ENCODE assay signal across 8 cellular contexts in the genomic region with DNA sequence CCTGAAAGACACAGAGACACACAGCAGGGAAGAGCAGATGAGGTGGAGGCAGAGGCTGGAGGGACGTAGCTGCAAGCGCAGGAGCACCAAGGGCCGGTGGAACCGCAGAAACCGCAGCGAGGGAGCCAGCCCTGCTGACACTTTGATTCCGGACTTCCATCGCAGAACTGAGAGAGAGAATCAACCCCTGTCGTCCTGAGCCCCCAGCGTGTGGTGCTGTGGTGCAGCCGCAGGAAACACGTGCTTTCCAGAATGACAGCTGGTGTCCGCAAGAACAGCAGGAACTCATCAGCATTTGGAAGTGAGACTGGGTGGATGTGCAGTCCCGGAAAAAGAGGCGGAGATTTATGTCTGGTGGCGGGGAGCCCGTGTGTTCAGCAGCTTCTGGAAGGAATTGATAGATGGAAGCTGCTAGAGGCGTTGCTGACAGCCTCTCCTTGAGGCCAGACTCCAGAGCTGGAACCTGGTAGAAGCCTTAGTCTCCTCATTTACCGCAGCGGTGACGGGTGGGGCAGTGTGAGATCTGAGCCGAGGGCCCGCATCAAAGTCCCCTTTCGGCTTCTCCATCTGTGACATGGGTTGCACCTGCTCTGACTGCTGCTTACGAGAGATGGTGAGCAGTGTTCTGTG. TPM values are rescaled to one million over a fixed set of nuclear protein-coding genes. Genes with fewer than 3 reads are reported as not detected.
DNase-seq lines count a peak whose midpoint lies in the region; ATAC-seq, FAIRE-seq and TF ChIP-seq lines count a peak whose summit lies in the region.

No MANE protein-coding gene starts in this region.

- TF ChIP-seq CTCF in Panc1 (IDR thresholded peaks at IDR 0.05) = no peak
- TF ChIP-seq CTCF in fibroblast of pulmonary artery (IDR thresholded peaks at IDR 0.05; ENCODE audit: low read length, missing control alignments) = peak; percentile 21
- peak in 1 of 3 experiments; percentile 22 for TF ChIP-seq CTCF in nephron (IDR thresholded peaks at IDR 0.05; ENCODE audit: unreplicated experiment in 3 of 3)
- TF ChIP-seq CTCF in thyroid gland (IDR thresholded peaks at IDR 0.05) = peak in 1 of 6 experiments; percentile 16

- no peak overlapping the region for H3K27ac ChIP-seq in Panc1 (ENCODE audit: low read length)
- no peak overlapping the region for H3K27ac ChIP-seq in thyroid gland

- peak; percentile 61 for ATAC-seq in Panc1

- BruUV-seq in Panc1 (replicated peaks; lab: Mats Ljungman, UMichigan) = no TSS peak

- H3K4me1 ChIP-seq in Panc1 (ENCODE audit: control insufficient read depth, insufficient read depth, low read length) (no peaks in the 10 kb centered on the region), thyroid gland (peaks cover 0 to 13% of the 10 kb centered on the region in 2 donors)

- intact Hi-C loops in Panc1 (cut with micrococcal nuclease; ENCODE audit: unreplicated experiment) (no loop called here), thyroid gland (cut with DNase I) (no loop called here)
- intact Hi-C loops in activated T-helper 2 cell treated with anti-CD3 and anti-CD28 coated beads, Interferon-gamma antibody, Interleukin-2, Interleukin-4, amounts not matched to agents 10 μg/mL and 5 μg/mL and 100 μg/mL, durations not matched to agents 14 hours and 24 hours and 36 hours (cut with micrococcal nuclease) = no loop called here

- FAIRE-seq in GM19239 (lab: Jason Lieb, UNC) = peak; percentile 99

- no peaks in the 10 kb centered on the region; the same call in 1 of the 2 replicates for H3K9me3 ChIP-seq in Panc1 (ENCODE audit: control insufficient read depth, insufficient read depth, low read depth, low read length)
- no peaks in the 10 kb centered on the region for H3K9me3 ChIP-seq in thyroid gland

- peaks cover 21% of the 10 kb centered on the region for H3K27me3 Mint-ChIP-seq in activated T-helper 2 cell treated with anti-CD3 and anti-CD28 coated beads, Interferon-gamma antibody, Interleukin-2, Interleukin-4, amounts not matched to agents 10 μg/mL and 5 μg/mL and 100 μg/mL, durations not matched to agents 14 hours and 24 hours and 36 hours (ENCODE audit: low read depth)
- H3K27me3 Mint-ChIP-seq in nephron (ENCODE audit: low read depth) = peaks cover 22% of the 10 kb centered on the region

- H3K27ac Mint-ChIP-seq in activated T-helper 2 cell treated with anti-CD3 and anti-CD28 coated beads, Interferon-gamma antibody, Interleukin-2, Interleukin-4, amounts not matched to agents 10 μg/mL and 5 μg/mL and 100 μg/mL, durations not matched to agents 14 hours and 24 hours and 36 hours = no peak overlapping the region
- H3K27ac Mint-ChIP-seq in nephron = peak overlapping the region; percentile 7 to 63 (median 24)

- no peaks in the 10 kb centered on the region for H3K36me3 Mint-ChIP-seq in activated T-helper 2 cell treated with anti-CD3 and anti-CD28 coated beads, Interferon-gamma antibody, Interleukin-2, Interleukin-4, amounts not matched to agents 10 μg/mL and 5 μg/mL and 100 μg/mL, durations not matched to agents 14 hours and 24 hours and 36 hours (ENCODE audit: low read depth)
- H3K36me3 Mint-ChIP-seq in nephron (ENCODE audit: low read depth) = peaks cover 13% of the 10 kb centered on the region

- no peak for TF ChIP-seq POLR2A in thyroid gland (IDR thresholded peaks at IDR 0.05)

- H3K27me3 ChIP-seq in Panc1 (ENCODE audit: control insufficient read depth, insufficient read depth, low read length) (no peaks in the 10 kb centered on the region), thyroid gland (no peaks in the 10 kb centered on the region)

- DNase-seq in AG08395 (ENCODE audit: low spot score) (peak; percentile 93), GM19239 (ENCODE audit: insufficient read length, low spot score) (peak; percentile 62), HT1080 (ENCODE audit: low read depth) (peak; percentile 91), Panc1 (ENCODE audit: low read depth, low spot score) (no peak), fibroblast of pulmonary artery (ENCODE audit: low read depth) (peak; percentile 90), thyroid gland (peak; percentile 40 to 54)
- peak; percentile 58 for DNase-seq in activated T-helper 2 cell treated with anti-CD3 and anti-CD28 coated beads, Interferon-gamma antibody, Interleukin-2, Interleukin-4, amounts not matched to agents 10 μg/mL and 5 μg/mL and 100 μg/mL, durations not matched to agents 14 hours and 24 hours and 36 hours (ENCODE audit: low spot score)

- in situ Hi-C loops in Panc1 (cut with HindIII; ENCODE audit: low pct_unique_long_range_greater_than_20kb, low sequenced_read_pairs) = no loop called here

- CTCF ChIA-PET in Panc1 (lab: Charles Lee) = no interaction called here

- POLR2A ChIA-PET in Panc1 (lab: Charles Lee) = interaction anchor here (0.6 kb wide), 1 partner anchor 128 kb away, joined by 5 read pairs; no protein-coding TSS in a partner anchor

- H3K4me3 Mint-ChIP-seq in activated T-helper 2 cell treated with anti-CD3 and anti-CD28 coated beads, Interferon-gamma antibody, Interleukin-2, Interleukin-4, amounts not matched to agents 10 μg/mL and 5 μg/mL and 100 μg/mL, durations not matched to agents 14 hours and 24 hours and 36 hours (ENCODE audit: low read depth) = peak overlapping the region; percentile 70
- peak overlapping the region; percentile 35 to 69 (median 56) for H3K4me3 Mint-ChIP-seq in nephron

- H3K36me3 ChIP-seq in Panc1 (ENCODE audit: control insufficient read depth, insufficient read depth, low read length) (no peaks in the 10 kb centered on the region), thyroid gland (no peaks in the 10 kb centered on the region)

- peaks cover 16% of the 10 kb centered on the region for H3K4me1 Mint-ChIP-seq in activated T-helper 2 cell treated with anti-CD3 and anti-CD28 coated beads, Interferon-gamma antibody, Interleukin-2, Interleukin-4, amounts not matched to agents 10 μg/mL and 5 μg/mL and 100 μg/mL, durations not matched to agents 14 hours and 24 hours and 36 hours (ENCODE audit: low read depth)
- peaks cover 21% of the 10 kb centered on the region for H3K4me1 Mint-ChIP-seq in nephron

- 16 to 22% methylated on average over 20 to 23 of the region's 25 CpGs for WGBS in thyroid gland, 2 donors

- H3K9me3 Mint-ChIP-seq in activated T-helper 2 cell treated with anti-CD3 and anti-CD28 coated beads, Interferon-gamma antibody, Interleukin-2, Interleukin-4, amounts not matched to agents 10 μg/mL and 5 μg/mL and 100 μg/mL, durations not matched to agents 14 hours and 24 hours and 36 hours = peaks cover 14% of the 10 kb centered on the region
- peaks cover 13% of the 10 kb centered on the region for H3K9me3 Mint-ChIP-seq in nephron

- H3K4me3 ChIP-seq in Panc1 (ENCODE audit: low read depth in 2 of 2, low read length in 2 of 2) (peak overlapping the region; percentile 3 to 24; a peak in 2 of 4 replicates), fibroblast of pulmonary artery (replicated peaks; ENCODE audit: low read depth, low read length) (peak overlapping the region; percentile 20), thyroid gland (replicated peaks in 1 of 3) (no peak overlapping the region)

RNA-seq across cellular contexts. Expression of gene KLC1, which starts 21.9 kb away (rescaled TPM):
- 123 and 163 TPM in 2 replicates for total RNA-seq in HT1080 (2014; rRNA removed; shearing (Covaris generic))
- 142 and 175 TPM in 2 replicates for polyA plus RNA-seq in HT1080 (2015; cell fraction: cytosol; rRNA removed)
- 296 and 347 TPM in 2 replicates for polyA plus RNA-seq in HT1080 (2015; cell fraction: nucleus; rRNA removed)
- 98.0 TPM for total RNA-seq in Panc1 (2021; ENCODE audit: unreplicated experiment)
- 95.7 TPM for polyA plus RNA-seq in Panc1 (2012; ENCODE audit: insufficient read length)
- 161 and 169 TPM in 2 replicates for total RNA-seq in activated T-helper 2 cell treated with anti-CD3 and anti-CD28 coated beads, Interferon-gamma antibody, Interleukin-2, Interleukin-4, amounts not matched to agents 10 μg/mL and 5 μg/mL and 100 μg/mL, durations not matched to agents 14 hours and 24 hours and 36 hours
- total RNA-seq in thyroid gland = 100 to 1,000 TPM; 236 to 340 (median 281) TPM

RNA-seq across cellular contexts. Expression of gene COA8, which starts 44.4 kb away (rescaled TPM):
- 24.0 and 50.6 TPM in 2 replicates for total RNA-seq in HT1080 (2014; rRNA removed; shearing (Covaris generic))
- 37.7 and 45.1 TPM in 2 replicates for polyA plus RNA-seq in HT1080 (2015; cell fraction: cytosol; rRNA removed)
- polyA plus RNA-seq in HT1080 (2015; cell fraction: nucleus; rRNA removed) = 13.8 and 15.8 TPM in 2 replicates
- 42.2 TPM for total RNA-seq in Panc1 (2021; ENCODE audit: unreplicated experiment)
- 34.1 TPM for polyA plus RNA-seq in Panc1 (2012; ENCODE audit: insufficient read length)
- 31.9 and 33.5 TPM in 2 replicates for total RNA-seq in activated T-helper 2 cell treated with anti-CD3 and anti-CD28 coated beads, Interferon-gamma antibody, Interleukin-2, Interleukin-4, amounts not matched to agents 10 μg/mL and 5 μg/mL and 100 μg/mL, durations not matched to agents 14 hours and 24 hours and 36 hours
- 10 to 100 TPM; 25.9 to 50.4 (median 33.6) TPM for total RNA-seq in thyroid gland

RNA-seq across cellular contexts. Expression of gene BAG5, which starts 44.7 kb away (rescaled TPM):
- 19.7 and 23.8 TPM in 2 replicates for total RNA-seq in HT1080 (2014; rRNA removed; shearing (Covaris generic))
- 18.3 and 20.9 TPM in 2 replicates for polyA plus RNA-seq in HT1080 (2015; cell fraction: cytosol; rRNA removed)
- polyA plus RNA-seq in HT1080 (2015; cell fraction: nucleus; rRNA removed) = 13.4 and 14.0 TPM in 2 replicates
- total RNA-seq in Panc1 (2021; ENCODE audit: unreplicated experiment) (22.5 TPM), thyroid gland (10 to 100 TPM; 39.4 to 77.5 (median 44.4) TPM)
- 9.1 TPM for polyA plus RNA-seq in Panc1 (2012; ENCODE audit: insufficient read length)
- 28.2 and 29.2 TPM in 2 replicates for total RNA-seq in activated T-helper 2 cell treated with anti-CD3 and anti-CD28 coated beads, Interferon-gamma antibody, Interleukin-2, Interleukin-4, amounts not matched to agents 10 μg/mL and 5 μg/mL and 100 μg/mL, durations not matched to agents 14 hours and 24 hours and 36 hours

Comparison
In these comparisons a context has a peak if more than half of its experiments do, and no peak if none do; other contexts are left out.
1. H3K4me3 ChIP-seq: peak in Panc1 (2 of 2) and fibroblast of pulmonary artery (single experiment); none in thyroid gland (0 of 3).